8 cellular contexts compared by ENCODE assay signal in the genomic region with DNA sequence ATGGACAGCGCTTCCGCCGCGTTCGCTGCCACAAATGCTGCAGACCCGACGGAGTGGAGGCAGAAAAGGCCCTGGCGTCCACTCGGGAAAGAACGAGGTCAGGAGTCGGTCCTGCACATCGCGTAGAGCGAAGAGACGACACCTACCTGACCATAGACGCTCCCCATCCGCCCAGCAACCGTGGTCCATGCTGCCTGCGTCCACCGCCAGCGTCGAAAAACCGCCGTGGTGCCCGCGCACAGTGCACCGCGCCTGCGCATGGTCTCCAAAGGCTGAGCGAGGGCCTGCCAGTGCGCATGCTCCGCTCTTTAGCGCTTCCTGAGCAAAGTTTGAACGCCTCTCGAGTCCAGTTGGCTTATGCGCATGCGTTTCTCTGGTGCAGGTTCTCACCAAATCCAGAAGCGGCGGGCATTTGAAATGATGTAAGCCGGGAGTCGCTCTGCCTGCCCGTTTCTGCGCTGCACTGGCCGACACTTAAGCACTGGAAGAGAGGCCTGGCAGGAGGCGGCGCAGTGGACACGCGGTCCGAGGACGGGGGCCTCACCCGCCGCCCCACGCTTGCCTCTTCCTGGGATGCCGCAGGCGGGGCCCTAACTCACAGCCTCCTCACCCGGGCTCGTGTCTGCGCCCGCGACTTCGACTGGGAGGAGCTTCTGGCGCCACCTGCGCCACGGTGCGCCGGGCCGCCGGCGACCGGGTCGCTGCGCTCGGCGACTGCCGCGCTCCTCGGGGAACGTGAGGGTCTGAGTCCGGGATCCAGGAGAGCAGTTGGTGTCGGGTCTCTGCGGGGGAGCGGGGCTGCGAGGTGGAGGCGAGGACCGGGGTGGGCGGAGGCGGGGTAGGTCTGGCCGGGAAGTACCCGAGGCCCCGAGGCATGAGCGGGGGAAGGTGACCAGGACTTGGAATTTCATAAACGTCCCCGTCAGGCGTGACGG. TPM values are rescaled to one million over a fixed set of nuclear protein-coding genes. Genes with fewer than 3 reads are reported as not detected.
DNase-seq lines count a peak whose midpoint lies in the region; ATAC-seq and TF ChIP-seq lines count a peak whose summit lies in the region.

A gene with protein sequence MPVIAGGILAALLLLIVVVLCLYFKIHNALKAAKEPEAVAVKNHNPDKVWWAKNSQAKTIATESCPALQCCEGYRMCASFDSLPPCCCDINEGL (minus strand): TSS at position 243 of the 935 bp plus-strand sequence. CDS start 29,066 bp downstream, outside the sequence.

- no peak within 1 kb of the TSS for H3K4me3 Mint-ChIP-seq in progenitor cell of endocrine pancreas (ENCODE audit: low read depth)

- no peaks in the 10 kb centered on the region for H3K36me3 Mint-ChIP-seq in progenitor cell of endocrine pancreas (ENCODE audit: insufficient read depth)

- H3K9ac ChIP-seq in adipocyte (ENCODE audit: low read length), result peak within 1 kb of the TSS; percentile 84

- no peak within 1 kb of the TSS for H3K27ac Mint-ChIP-seq in progenitor cell of endocrine pancreas

- peaks cover 59% of the 10 kb centered on the region for H3K27me3 Mint-ChIP-seq in progenitor cell of endocrine pancreas

- no peak for TF ChIP-seq CTCF in HFF-Myc (IDR thresholded peaks at IDR 0.05; ENCODE audit: low read depth, low read length, missing control alignments)
- no peak for TF ChIP-seq CTCF in NB4 (IDR thresholded peaks at IDR 0.05; ENCODE audit: low read depth, low read length)
- no peak for TF ChIP-seq CTCF in progenitor cell of endocrine pancreas (IDR thresholded peaks at IDR 0.05; ENCODE audit: unreplicated experiment)

- H3K4me1 Mint-ChIP-seq in progenitor cell of endocrine pancreas (ENCODE audit: low read depth), result peaks cover 3% of the 10 kb centered on the region

- TF ChIP-seq POLR2A in NB4 (IDR thresholded peaks at IDR 0.05; ENCODE audit: extremely low read depth, insufficient read length), result peak; percentile 56

- peak; percentile 98 to 99 for ATAC-seq in left cardiac atrium

- intact Hi-C loops in left cardiac atrium (cut with DNase I), result no loop called here

- no peaks in the 10 kb centered on the region for H3K9me3 ChIP-seq in adipocyte (ENCODE audit: control insufficient read depth, low read length)

- H3K4me1 ChIP-seq in adipocyte (ENCODE audit: control insufficient read depth, insufficient read depth, low read length), result peaks cover 10% of the 10 kb centered on the region

- H3K36me3 ChIP-seq in adipocyte (ENCODE audit: control insufficient read depth, insufficient read depth, low read length, severe bottlenecking), result no peaks in the 10 kb centered on the region

- peak; percentile 85 for DNase-seq in GM04503 (ENCODE audit: low read depth)
- peak; percentile 97 for DNase-seq in HFF-Myc (ENCODE audit: extremely low read depth, low read depth)
- peak; percentile 93 for DNase-seq in NB4 (ENCODE audit: low read depth)
- peak; percentile 86 to 93 for DNase-seq in SW 1271 (lab: John Stamatoyannopoulos, UW)
- peak; percentile 99 for DNase-seq in adipocyte (ENCODE audit: low read depth)
- DNase-seq in left cardiac atrium, result peak; percentile 96
- DNase-seq in renal cortical epithelial cell (ENCODE audit: low read depth), result peak; percentile 98
- DNase-seq in progenitor cell of endocrine pancreas (ENCODE audit: low spot score, unreplicated experiment), result no peak

- no peaks in the 10 kb centered on the region for H3K9me3 Mint-ChIP-seq in progenitor cell of endocrine pancreas (ENCODE audit: low read depth)

- H3K4me3 ChIP-seq in HFF-Myc (replicated peaks; ENCODE audit: low read depth, low read length), result peak within 1 kb of the TSS; percentile 66
- peak within 1 kb of the TSS; percentile 86 for H3K4me3 ChIP-seq in NB4 (ENCODE audit: low read depth, low read length)
- peak within 1 kb of the TSS; percentile 88 for H3K4me3 ChIP-seq in adipocyte (ENCODE audit: low read length)

- no peaks in the 10 kb centered on the region for H3K27me3 ChIP-seq in adipocyte (replicated peaks; ENCODE audit: control insufficient read depth, insufficient read depth, low read length)

RNA-seq across cellular contexts. Expression of the gene that starts here (rescaled TPM):
- total RNA-seq in left cardiac atrium (1 to 10 TPM in 1 of 2 donors, under 1 TPM in 1; 0.47 to 1.4 TPM), renal cortical epithelial cell (5.3 and 6.3 TPM in 2 replicates), progenitor cell of endocrine pancreas (not detected in 2 replicates)
